In the genomic region with DNA sequence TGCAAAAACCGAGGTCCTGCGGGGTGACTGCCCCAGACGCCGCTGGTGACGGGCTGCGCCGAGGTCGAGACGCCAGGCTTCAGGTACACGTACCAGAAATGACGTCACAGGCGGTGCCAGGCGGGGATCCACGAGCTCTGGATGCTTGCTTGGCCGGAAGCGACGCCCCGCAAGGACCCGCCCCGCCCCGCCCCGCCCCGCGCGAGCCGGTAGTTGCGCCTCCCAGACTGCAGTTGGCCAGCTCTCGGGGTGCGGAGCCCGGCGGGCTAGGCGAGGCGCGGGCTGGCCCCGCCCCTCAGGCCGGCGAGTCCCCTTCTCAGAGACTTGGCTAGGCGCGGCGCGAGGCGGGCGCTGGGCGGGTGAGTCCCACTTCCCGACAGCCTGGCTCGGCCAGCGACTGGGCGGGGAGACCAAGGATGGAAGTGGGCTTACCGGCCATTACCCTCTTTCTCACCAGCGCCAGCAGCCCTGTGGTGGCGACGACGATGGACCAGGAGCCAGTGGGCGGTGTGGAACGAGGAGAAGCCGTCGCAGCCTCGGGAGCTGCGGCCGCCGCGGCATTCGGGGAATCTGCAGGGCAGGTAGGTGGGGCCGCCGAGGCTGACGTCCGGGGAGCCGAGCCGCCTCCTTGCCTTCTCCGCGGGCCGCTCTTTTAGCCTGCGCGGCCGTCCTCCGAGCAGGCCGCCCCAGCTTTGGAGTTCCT, we compare ENCODE assay signal across 8 cellular contexts. TPM values are rescaled to one million over a fixed set of nuclear protein-coding genes. Genes with fewer than 3 reads are reported as not detected.
A peak's percentile ranks its signal among the peaks of the same experiment; 100 is the strongest.
DNase-seq lines count a peak whose midpoint lies in the region; ATAC-seq and TF ChIP-seq lines count a peak whose summit lies in the region.

A gene with protein sequence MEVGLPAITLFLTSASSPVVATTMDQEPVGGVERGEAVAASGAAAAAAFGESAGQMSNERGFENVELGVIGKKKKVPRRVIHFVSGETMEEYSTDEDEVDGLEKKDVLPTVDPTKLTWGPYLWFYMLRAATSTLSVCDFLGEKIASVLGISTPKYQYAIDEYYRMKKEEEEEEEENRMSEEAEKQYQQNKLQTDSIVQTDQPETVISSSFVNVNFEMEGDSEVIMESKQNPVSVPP (plus strand): TSS at position 225 of the 703 bp plus-strand sequence. CDS start 192 bp downstream, at position 417.

- H3K27ac Mint-ChIP-seq in activated naive CD4-positive, alpha-beta T cell treated with anti-CD3 and anti-CD28 coated beads, Interleukin-2, amount 10 ng/mL, durations not matched to agents 7 days and 5 days = peak within 1 kb of the TSS; percentile 99

- H3K36me3 ChIP-seq in SK-N-MC (ENCODE audit: insufficient read depth, low read length) = no peaks in the 10 kb centered on the region
- H3K36me3 ChIP-seq in gastroesophageal sphincter = peaks cover 0 to 8% of the 10 kb centered on the region in 2 donors
- H3K36me3 ChIP-seq in neutrophil = peaks cover 4% of the 10 kb centered on the region

- no peaks in the 10 kb centered on the region for H3K9me3 Mint-ChIP-seq in activated naive CD4-positive, alpha-beta T cell treated with anti-CD3 and anti-CD28 coated beads, Interleukin-2, amount 10 ng/mL, durations not matched to agents 7 days and 5 days

- TF ChIP-seq EP300 in gastroesophageal sphincter (IDR thresholded peaks at IDR 0.05) = no peak

- TF ChIP-seq CTCF in gastroesophageal sphincter (IDR thresholded peaks at IDR 0.05) (peak in 3 of 4 experiments; percentile 1 to 26 (median 12)), neutrophil (IDR thresholded peaks at IDR 0.05) (peak; percentile 85), subcutaneous adipose tissue (IDR thresholded peaks at IDR 0.05; ENCODE audit: low read depth) (no peak)

- no peaks in the 10 kb centered on the region for H3K27me3 Mint-ChIP-seq in activated naive CD4-positive, alpha-beta T cell treated with anti-CD3 and anti-CD28 coated beads, Interleukin-2, amount 10 ng/mL, durations not matched to agents 7 days and 5 days

- H3K4me3 Mint-ChIP-seq in activated naive CD4-positive, alpha-beta T cell treated with anti-CD3 and anti-CD28 coated beads, Interleukin-2, amount 10 ng/mL, durations not matched to agents 7 days and 5 days = peak within 1 kb of the TSS; percentile 90

- no peaks in the 10 kb centered on the region for H3K27me3 ChIP-seq in gastroesophageal sphincter
- H3K27me3 ChIP-seq in neutrophil = no peaks in the 10 kb centered on the region

- H3K27ac ChIP-seq in SK-N-MC (peak within 1 kb of the TSS; percentile 77; the same call in 1 of the 2 replicates), gastroesophageal sphincter (peak within 1 kb of the TSS; percentile 94 to 99 (median 97)), neutrophil (peak within 1 kb of the TSS; percentile 98)

- 0% methylated on average over 2 to 15 of the region's 77 CpGs for WGBS in gastroesophageal sphincter (ENCODE audit: low coverage in 1 of 2), 2 donors

- CTCF ChIA-PET in activated naive CD4-positive, alpha-beta T cell treated with anti-CD3 and anti-CD28 coated beads, Interleukin-2, amount 10 ng/mL, durations not matched to agents 7 days and 5 days (lab: Charles Lee) = interaction anchor here (1.2 to 1.8 kb wide), 4 partner anchors 10 to 358 kb away, joined by 3 to 9 read pairs (median 6); partner anchors contain the start of gene NFKBIA

- DNase-seq in NCI-H1048 (lab: John Stamatoyannopoulos, UW) (peak; percentile 95), SK-N-MC (ENCODE audit: low read depth, low spot score) (no peak)
- peak; percentile 99 for DNase-seq in activated naive CD4-positive, alpha-beta T cell treated with anti-CD3 and anti-CD28 coated beads, Interleukin-2, amount 10 ng/mL, durations not matched to agents 7 days and 5 days

- H3K4me1 ChIP-seq in gastroesophageal sphincter (peaks cover 0 to 47% (median 7%) of the 10 kb centered on the region in 3 donors), neutrophil (ENCODE audit: control insufficient read depth in 1 of 2, insufficient read depth in 1 of 2, low read depth in 1 of 2, low read length in 1 of 2) (peaks cover 55 to 62% of the 10 kb centered on the region in 2 experiments)

- ATAC-seq in HG02588 (IDR thresholded peaks at IDR 0.05; ENCODE audit: unreplicated experiment) (peak; percentile 94), gastroesophageal sphincter (peak; percentile 98)

- H3K9me3 ChIP-seq in SK-N-MC (ENCODE audit: low read depth, low read length) (no peaks in the 10 kb centered on the region), gastroesophageal sphincter (no peaks in the 10 kb centered on the region), neutrophil (no peaks in the 10 kb centered on the region)

- H3K36me3 Mint-ChIP-seq in activated naive CD4-positive, alpha-beta T cell treated with anti-CD3 and anti-CD28 coated beads, Interleukin-2, amount 10 ng/mL, durations not matched to agents 7 days and 5 days = peaks cover 15% of the 10 kb centered on the region

- H3K9ac ChIP-seq in SK-N-MC (ENCODE audit: insufficient read length) = peak within 1 kb of the TSS; percentile 89

- peak within 1 kb of the TSS; percentile 97 for H3K4me3 ChIP-seq in GM08714 (ENCODE audit: low read length)
- peak within 1 kb of the TSS; percentile 95 for H3K4me3 ChIP-seq in SK-N-MC
- H3K4me3 ChIP-seq in gastroesophageal sphincter = peak within 1 kb of the TSS; percentile 72 to 93
- peak within 1 kb of the TSS; percentile 89 to 92 for H3K4me3 ChIP-seq in neutrophil (ENCODE audit: low read depth in 1 of 2, low read length in 1 of 2)

- TF ChIP-seq POLR2A in gastroesophageal sphincter (IDR thresholded peaks at IDR 0.05) = peak; percentile 81 to 86

- H3K4me1 Mint-ChIP-seq in activated naive CD4-positive, alpha-beta T cell treated with anti-CD3 and anti-CD28 coated beads, Interleukin-2, amount 10 ng/mL, durations not matched to agents 7 days and 5 days = peaks cover 40% of the 10 kb centered on the region

RNA-seq across cellular contexts. Expression of the gene that starts here (rescaled TPM):
- total RNA-seq in gastroesophageal sphincter (10 to 100 TPM; 42.4 to 70.0 (median 60.1) TPM), subcutaneous adipose tissue (10 to 100 TPM; 23.3 to 58.6 (median 40.5) TPM)
